ENCODE assay signal across 17 cellular contexts in the genomic region with DNA sequence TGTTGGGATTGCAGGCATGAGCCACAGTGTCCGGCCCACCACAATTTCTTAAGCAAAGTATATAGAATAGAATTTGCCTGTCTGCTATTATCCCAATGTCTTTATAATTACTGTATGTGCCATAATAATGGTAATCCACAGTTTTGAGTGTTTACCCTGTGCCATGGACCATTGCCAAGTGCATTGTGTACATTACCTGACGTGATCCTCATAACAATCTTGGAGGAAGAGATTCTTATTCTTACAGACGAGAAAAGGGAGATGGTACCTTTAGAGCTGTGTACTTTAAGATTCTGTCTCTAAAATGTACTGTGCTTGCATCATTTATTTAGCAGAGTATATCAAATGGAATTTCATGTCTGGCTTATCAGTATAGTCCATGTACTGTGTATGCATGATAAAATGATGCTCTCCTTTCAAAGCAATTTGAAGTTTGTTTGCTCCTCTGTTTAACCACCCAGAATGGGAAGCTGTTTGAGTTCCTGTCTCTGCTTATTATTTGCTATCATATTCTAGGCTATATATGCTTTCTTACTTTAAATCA. TPM values are rescaled to one million over a fixed set of nuclear protein-coding genes. Genes with fewer than 3 reads are reported as not detected.
DNase-seq lines count a peak whose midpoint lies in the region; ATAC-seq and TF ChIP-seq lines count a peak whose summit lies in the region.
"Had no signal": no experiment of that assay in that cellular context is flagged by ENCODE, and none has a peak within 500 bp of the region (broad histone marks: within the 10 kb centered on the region; RNA-seq: fewer than 3 reads in every experiment).

No MANE protein-coding gene starts in this region.

- H3K4me1 ChIP-seq in PC-3 (ENCODE audit: insufficient read depth, low read length) (peaks cover 14% of the 10 kb centered on the region), OCI-LY7 (ENCODE audit: insufficient read depth, low read length, poor library complexity, severe bottlenecking) (no peaks in the 10 kb centered on the region)

- no peaks in the 10 kb centered on the region for H3F3A ChIP-seq in PC-3 (ENCODE audit: low read length, unreplicated experiment)

- intact Hi-C loops in PC-3 (cut with micrococcal nuclease), result no loop called here
- intact Hi-C loops in left colon (cut with DNase I, micrococcal nuclease), result no loop called here
- intact Hi-C loops in OCI-LY7 (cut with micrococcal nuclease; ENCODE audit: unreplicated experiment), result no loop called here

- ATAC-seq in PC-3, result 0 out of 2 replicates have a peak, but pooled peaks have one; percentile 29
- peak; percentile 52 for ATAC-seq in left colon
- no peak for ATAC-seq in HG03139 (IDR thresholded peaks at IDR 0.05; ENCODE audit: unreplicated experiment)
- ATAC-seq: activated T-cell treated with anti-CD3 and anti-CD28 coated beads, Interleukin-2, amount 50 U/mL, for 72 hours; stimulated activated memory B cell treated with anti-CD40 and anti-IgM and Interleukin-4, amounts not matched to agents 10 μg/mL and 1 μg/mL and 100 μg/mL, for 72 hours had no signal

- H3K36me3 ChIP-seq in PC-3 (ENCODE audit: low read depth, low read length) (no peaks in the 10 kb centered on the region), OCI-LY7 (ENCODE audit: insufficient read depth, low read length) (no peaks in the 10 kb centered on the region)

- DNase-seq in DMS79 treated with DMSO at 0.1 percent for 48 hours (lab: John Stamatoyannopoulos, UW), result peak; percentile 3
- DNase-seq in DMS79 (lab: John Stamatoyannopoulos, UW), result no peak
- DNase-seq in NCI-H1417 treated with DMSO at 0.1 percent for 48 hours (lab: John Stamatoyannopoulos, UW), result peak; percentile 34
- peak; percentile 18 for DNase-seq in PC-3
- no peak for DNase-seq in left colon
- no peak for DNase-seq in OCI-LY7 (ENCODE audit: low spot score)
- DNase-seq in AG20443 (ENCODE audit: low spot score), result no peak
- DNase-seq: activated naive CD4-positive, alpha-beta T cell treated with anti-CD3 and anti-CD28 coated beads for 36 hours; activated T-cell treated with anti-CD3 and anti-CD28 coated beads, Interleukin-2, amount 50 U/mL, for 72 hours; anterior cingulate cortex; mesenchymal stem cell; naive B cell; NCI-H1694; Right ventricle myocardium superior; small intestine had no signal

- TF ChIP-seq CTCF in PC-3 (conservative IDR thresholded peaks at IDR 0.05; ENCODE audit: low read depth, low read length), result no peak
- no peak for TF ChIP-seq CTCF in OCI-LY7 (conservative IDR thresholded peaks at IDR 0.05; ENCODE audit: low read length)

- BruUV-seq in PC-3 (replicated peaks; lab: Mats Ljungman, UMichigan) (no TSS peak), OCI-LY7 (replicated peaks; lab: Mats Ljungman, UMichigan) (no TSS peak)

- POLR2A ChIA-PET in PC-3 (lab: Charles Lee; ENCODE audit: unreplicated experiment) (no interaction called here), OCI-LY7 (lab: Charles Lee) (interaction anchor here (1.0 kb wide), 1 partner anchor 19 kb away, joined by 4 read pairs; no protein-coding TSS in a partner anchor)

- CTCF ChIA-PET in PC-3 (lab: Charles Lee) (no interaction called here), OCI-LY7 (lab: Charles Lee; ENCODE audit: unreplicated experiment) (no interaction called here)

- H3K9me3 ChIP-seq in PC-3 (ENCODE audit: low read length), result no peaks in the 10 kb centered on the region
- no peaks in the 10 kb centered on the region for H3K9me3 ChIP-seq in OCI-LY7 (ENCODE audit: low read length)

- H3K9ac ChIP-seq in PC-3 (ENCODE audit: low read length), result no peak overlapping the region

- H4K20me1 ChIP-seq in PC-3 (ENCODE audit: low read length) (no peaks in the 10 kb centered on the region), OCI-LY7 (ENCODE audit: insufficient read depth, low read length) (no peaks in the 10 kb centered on the region)

- no peak overlapping the region for H3K4me3 ChIP-seq in PC-3 (ENCODE audit: low read length)
- no peak overlapping the region for H3K4me3 ChIP-seq in OCI-LY7 (ENCODE audit: low read depth, low read length, poor library complexity, severe bottlenecking)

- H3K79me2 ChIP-seq in PC-3 (ENCODE audit: low read length), result no peaks in the 10 kb centered on the region
- no peaks in the 10 kb centered on the region for H3K79me2 ChIP-seq in OCI-LY7 (ENCODE audit: insufficient read depth, low read depth, low read length)

- no peaks in the 10 kb centered on the region for H3K27me3 ChIP-seq in PC-3 (ENCODE audit: low read length)

- no peak overlapping the region for H3K4me2 ChIP-seq in PC-3 (ENCODE audit: low read length)
- H3K4me2 ChIP-seq in OCI-LY7 (ENCODE audit: low read length), result no peak overlapping the region

- H3K27ac ChIP-seq in PC-3 (ENCODE audit: low read length) (no peak overlapping the region), OCI-LY7 (ENCODE audit: low read depth, low read length, poor library complexity, severe bottlenecking) (no peak overlapping the region)

- H3K9me2 ChIP-seq in PC-3 (replicated peaks; ENCODE audit: low read length) (no peaks in the 10 kb centered on the region), OCI-LY7 (ENCODE audit: insufficient read depth, low read length) (no peaks in the 10 kb centered on the region)

- H2AFZ ChIP-seq in PC-3 (ENCODE audit: low read length) (no peak overlapping the region), OCI-LY7 (ENCODE audit: low read length) (no peak overlapping the region)

RNA-seq across cellular contexts. Expression of gene CDR2, which starts 13.8 kb away (rescaled TPM):
- total RNA-seq in PC-3 (2014; rRNA removed) (14.1 and 14.7 TPM in 2 replicates), left colon (10 to 100 TPM; 22.2 to 27.6 TPM), OCI-LY7 (2022) (38.3 and 44.0 TPM in 2 replicates)
- total RNA-seq in OCI-LY7 (2014; rRNA removed; shearing (Covaris generic)), result 33.0 and 62.5 TPM in 2 replicates

Comparison
In these comparisons a context has a peak if more than half of its experiments do, and no peak if none do; other contexts are left out.
1. DNase-seq: peak in DMS79 treated with DMSO at 0.1 percent for 48 hours (single experiment), NCI-H1417 treated with DMSO at 0.1 percent for 48 hours (single experiment) and PC-3 (single experiment); none in DMS79 (single experiment), left colon (0 of 2), OCI-LY7 (single experiment) and AG20443 (single experiment).